ENCODE assay signal across 8 cellular contexts in the genomic region with DNA sequence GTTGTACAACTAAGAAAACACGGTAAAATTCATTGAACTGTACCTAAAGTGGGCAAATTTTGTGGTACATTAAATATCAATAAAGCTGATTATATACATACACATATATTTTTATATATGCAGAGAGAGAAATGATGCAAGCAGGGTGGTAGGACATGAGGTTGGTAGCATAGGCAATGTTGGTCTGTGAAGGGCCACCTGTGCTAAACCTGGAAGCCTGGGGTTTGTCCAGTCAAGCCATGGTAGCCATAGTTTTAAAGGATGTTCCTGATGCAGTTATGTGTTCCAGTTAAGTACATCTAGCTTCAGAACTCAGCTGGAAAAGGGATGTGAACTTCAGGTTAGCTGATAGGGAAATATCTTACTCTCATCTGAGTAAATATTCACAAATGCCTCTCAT.
DNase-seq lines count a peak whose midpoint lies in the region; ATAC-seq and TF ChIP-seq lines count a peak whose summit lies in the region.
"Had no signal": no experiment of that assay in that cellular context is flagged by ENCODE, and none has a peak within 500 bp of the region (broad histone marks: within the 10 kb centered on the region; RNA-seq: fewer than 3 reads in every experiment).

No MANE protein-coding gene starts in this region.

- no peak for TF ChIP-seq CTCF in H9 (conservative IDR thresholded peaks at IDR 0.05)

- peak overlapping the region in 3 of 4 donors; percentile 88 to 97 (median 96) for H3K4me3 Mint-ChIP-seq in CD4-positive, CD25-positive, alpha-beta regulatory T cell
- H3K4me3 Mint-ChIP-seq in H9, result peak overlapping the region; percentile 89 to 98; a peak in 3 of 5 replicates
- peak overlapping the region; percentile 96 for H3K4me3 Mint-ChIP-seq in activated CD8-positive, alpha-beta T cell treated with anti-CD3 and anti-CD28 coated beads, Interleukin-2, amount 10 ng/mL, durations not matched to agents 7 days and 5 days
- H3K4me3 Mint-ChIP-seq in naive thymus-derived CD4-positive, alpha-beta T cell, result peak overlapping the region in 6 of 10 donors; percentile 53 to 100 (median 91)

- H3K27ac ChIP-seq in CD4-positive, CD25-positive, alpha-beta regulatory T cell (ENCODE audit: insufficient read depth, low read length, poor library complexity, severe bottlenecking), result peak overlapping the region; percentile 97
- no peak overlapping the region for H3K27ac ChIP-seq in H9 (ENCODE audit: insufficient read length, low read depth, low read length)
- peak overlapping the region; percentile 97 for H3K27ac ChIP-seq in naive thymus-derived CD4-positive, alpha-beta T cell (ENCODE audit: low read depth, low read length)

- intact Hi-C loops in naive thymus-derived CD4-positive, alpha-beta T cell (cut with micrococcal nuclease), result loop anchor here (1.0 to 10.0 kb wide), 8 partner anchors 33 to 1850 kb away; a partner anchor contains a TSS

- H2BK120ac ChIP-seq in H9 (ENCODE audit: low read depth, low read length, poor library complexity, severe bottlenecking), result no peak overlapping the region

- no peak overlapping the region for H3K23ac ChIP-seq in H9 (ENCODE audit: insufficient read length, low read depth, low read length)

- POLR2A ChIA-PET in activated CD8-positive, alpha-beta T cell treated with anti-CD3 and anti-CD28 coated beads, Interleukin-2, amount 10 ng/mL, durations not matched to agents 7 days and 5 days (lab: Charles Lee), result interaction anchor here (0.6 to 19.5 kb wide), 18 partner anchors 7 to 1871 kb away, joined by 3 to 1951 read pairs (median 40); a partner anchor contains a TSS
- POLR2A ChIA-PET in naive thymus-derived CD4-positive, alpha-beta T cell (lab: Charles Lee), result interaction anchor here (0.7 to 29.9 kb wide), 33 partner anchors 16 to 1871 kb away, joined by 3 to 2497 read pairs (median 19); a partner anchor contains a TSS

- peak overlapping the region in 2 of 3 donors; percentile 98 to 100 for H3K27ac Mint-ChIP-seq in CD4-positive, CD25-positive, alpha-beta regulatory T cell
- no peak overlapping the region for H3K27ac Mint-ChIP-seq in H9
- peak overlapping the region; percentile 100 for H3K27ac Mint-ChIP-seq in activated CD8-positive, alpha-beta T cell treated with anti-CD3 and anti-CD28 coated beads, Interleukin-2, amount 10 ng/mL, durations not matched to agents 7 days and 5 days
- peak overlapping the region in 8 of 9 donors; percentile 95 to 100 (median 100) for H3K27ac Mint-ChIP-seq in naive thymus-derived CD4-positive, alpha-beta T cell

- peaks cover 0 to 2% of the 10 kb centered on the region in 2 experiments for H3K9me3 ChIP-seq in CD4-positive, CD25-positive, alpha-beta regulatory T cell (ENCODE audit: control insufficient read depth in 2 of 2, low read length in 2 of 2)
- no peaks in the 10 kb centered on the region for H3K9me3 ChIP-seq in H9 (ENCODE audit: control insufficient read depth, low read depth, low read length)
- H3K9me3 ChIP-seq in naive thymus-derived CD4-positive, alpha-beta T cell (ENCODE audit: control insufficient read depth in 2 of 3, low read length in 3 of 3), result no peaks in the 10 kb centered on the region

- H3K56ac ChIP-seq in H9 (ENCODE audit: insufficient read length, low read depth, low read length), result no peak overlapping the region

- no peaks in the 10 kb centered on the region for H3K36me3 Mint-ChIP-seq in CD4-positive, CD25-positive, alpha-beta regulatory T cell
- no peaks in the 10 kb centered on the region for H3K36me3 Mint-ChIP-seq in H9 (ENCODE audit: insufficient read depth in 1 of 3, low read depth in 3 of 3)
- peaks cover 33% of the 10 kb centered on the region for H3K36me3 Mint-ChIP-seq in activated CD8-positive, alpha-beta T cell treated with anti-CD3 and anti-CD28 coated beads, Interleukin-2, amount 10 ng/mL, durations not matched to agents 7 days and 5 days (ENCODE audit: low read depth)
- H3K36me3 Mint-ChIP-seq in naive thymus-derived CD4-positive, alpha-beta T cell, result peaks cover 0 to 2% (median 0%) of the 10 kb centered on the region in 5 donors

- H3K79me2 ChIP-seq in H9 (ENCODE audit: insufficient read depth, low read length), result no peaks in the 10 kb centered on the region

- WGBS in H9 (ENCODE audit: extremely low coverage, insufficient read length, low lambda C conversion rate), result no CpG with 5 or more reads among the region's 1 CpG

- H3K79me1 ChIP-seq in H9 (ENCODE audit: insufficient read depth, low read depth, low read length, poor library complexity, severe bottlenecking), result no peaks in the 10 kb centered on the region

- H3T11ph ChIP-seq in H9 (ENCODE audit: low read length), result no peak overlapping the region

- H3K14ac ChIP-seq in H9 (ENCODE audit: insufficient read depth, low read length), result no peak overlapping the region

- no peaks in the 10 kb centered on the region for H3K36me3 ChIP-seq in CD4-positive, CD25-positive, alpha-beta regulatory T cell (ENCODE audit: control insufficient read depth, insufficient read depth, low read length)
- H3K36me3 ChIP-seq in naive thymus-derived CD4-positive, alpha-beta T cell (ENCODE audit: control insufficient read depth in 2 of 3, insufficient read depth in 3 of 3, low read length in 3 of 3), result no peaks in the 10 kb centered on the region

- no peak overlapping the region for H2AFZ ChIP-seq in H9 (ENCODE audit: low read length)

- no peak overlapping the region for H2BK15ac ChIP-seq in H9 (ENCODE audit: low read depth, low read length)

- no peak overlapping the region for H2BK12ac ChIP-seq in H9 (ENCODE audit: insufficient read length, low read depth, low read length)

- no peak overlapping the region for H3K4me2 ChIP-seq in H9 (ENCODE audit: insufficient read depth, insufficient read length, low read length)

- H3K18ac ChIP-seq in H9 (ENCODE audit: insufficient read length, low read depth, low read length), result peak overlapping the region; percentile 17

- H3K9ac ChIP-seq in H9 (ENCODE audit: extremely low read depth, insufficient read length, low read length), result no peak overlapping the region

- H3K27me3 Mint-ChIP-seq in CD4-positive, CD25-positive, alpha-beta regulatory T cell, result no peaks in the 10 kb centered on the region
- no peaks in the 10 kb centered on the region; the same call in 1 of the 2 replicates for H3K27me3 Mint-ChIP-seq in H9 (ENCODE audit: low read depth)
- peaks cover 3% of the 10 kb centered on the region for H3K27me3 Mint-ChIP-seq in activated CD8-positive, alpha-beta T cell treated with anti-CD3 and anti-CD28 coated beads, Interleukin-2, amount 10 ng/mL, durations not matched to agents 7 days and 5 days (ENCODE audit: low read depth)
- peaks cover 0 to 9% (median 0%) of the 10 kb centered on the region in 5 donors for H3K27me3 Mint-ChIP-seq in naive thymus-derived CD4-positive, alpha-beta T cell

- peaks cover 0 to 7% (median 0%) of the 10 kb centered on the region in 7 donors for H3K9me3 Mint-ChIP-seq in CD4-positive, CD25-positive, alpha-beta regulatory T cell
- H3K9me3 Mint-ChIP-seq in H9, result no peaks in the 10 kb centered on the region; a peak in 1 of 5 replicates
- H3K9me3 Mint-ChIP-seq in activated CD8-positive, alpha-beta T cell treated with anti-CD3 and anti-CD28 coated beads, Interleukin-2, amount 10 ng/mL, durations not matched to agents 7 days and 5 days (ENCODE audit: insufficient read depth), result peaks cover 13% of the 10 kb centered on the region
- peaks cover 0 to 23% (median 3%) of the 10 kb centered on the region in 11 donors for H3K9me3 Mint-ChIP-seq in naive thymus-derived CD4-positive, alpha-beta T cell

- H3K23me2 ChIP-seq in H9 (ENCODE audit: insufficient read length, low read depth, low read length, poor library complexity, severe bottlenecking), result peaks cover 19% of the 10 kb centered on the region

- no peak overlapping the region for H4K91ac ChIP-seq in H9 (ENCODE audit: insufficient read length, low read depth, low read length)

- ATAC-seq in CD4-positive, CD25-positive, alpha-beta regulatory T cell (ENCODE audit: low read depth in 2 of 2), result no peak
- no peak for ATAC-seq in activated CD8-positive, alpha-beta T cell treated with anti-CD3 and anti-CD28 coated beads, Interleukin-2, amount 10 ng/mL, durations not matched to agents 7 days and 5 days
- ATAC-seq in naive thymus-derived CD4-positive, alpha-beta T cell, result no peak
- no peak for ATAC-seq in HG03442 (IDR thresholded peaks at IDR 0.05; ENCODE audit: unreplicated experiment)

- peaks cover 16 to 53% (median 21%) of the 10 kb centered on the region in 4 donors for H3K4me1 Mint-ChIP-seq in CD4-positive, CD25-positive, alpha-beta regulatory T cell
- H3K4me1 Mint-ChIP-seq in H9, result peaks cover 43 to 66% of the 10 kb centered on the region in 2 experiments
- H3K4me1 Mint-ChIP-seq in activated CD8-positive, alpha-beta T cell treated with anti-CD3 and anti-CD28 coated beads, Interleukin-2, amount 10 ng/mL, durations not matched to agents 7 days and 5 days (ENCODE audit: low read depth), result peaks cover 74% of the 10 kb centered on the region
- peaks cover 12 to 76% (median 52%) of the 10 kb centered on the region in 7 donors for H3K4me1 Mint-ChIP-seq in naive thymus-derived CD4-positive, alpha-beta T cell

- DNase-seq in CD4-positive, CD25-positive, alpha-beta regulatory T cell, result no peak
- DNase-seq in H9, result no peak
- DNase-seq in activated CD8-positive, alpha-beta T cell treated with anti-CD3 and anti-CD28 coated beads, Interleukin-2, amount 10 ng/mL, durations not matched to agents 7 days and 5 days, result no peak
- no peak for DNase-seq in naive thymus-derived CD4-positive, alpha-beta T cell
- DNase-seq in activated CD4-positive, CD25-positive, alpha-beta regulatory T cell treated with anti-CD3 and anti-CD28 coated beads, Interleukin-2, amount 50 U/mL, for 72 hours, result no peak
- DNase-seq in activated CD4-positive, alpha-beta T cell treated with anti-CD3 and anti-CD28 coated beads, Interleukin-2, amount 50 U/mL, for 4 hours, result no peak
- DNase-seq: activated T-cell treated with anti-CD3 and anti-CD28 coated beads for 4 hours had no signal

- H4K5ac ChIP-seq in H9 (ENCODE audit: insufficient read length, low read depth, low read length), result no peak overlapping the region

- CTCF ChIA-PET in activated CD8-positive, alpha-beta T cell treated with anti-CD3 and anti-CD28 coated beads, Interleukin-2, amount 10 ng/mL, durations not matched to agents 7 days and 5 days (lab: Charles Lee), result interaction anchor here (1.0 to 12.0 kb wide), 4 partner anchors 9 to 30 kb away, joined by 3 to 139 read pairs (median 26); a partner anchor contains a TSS
- CTCF ChIA-PET in naive thymus-derived CD4-positive, alpha-beta T cell (lab: Charles Lee), result interaction anchor here (0.9 to 4.1 kb wide), 8 partner anchors 9 to 1870 kb away, joined by 3 to 24 read pairs (median 5); a partner anchor contains a TSS

- H4K20me1 ChIP-seq in H9 (ENCODE audit: control insufficient read depth, insufficient read depth, insufficient read length), result no peaks in the 10 kb centered on the region

- peaks cover 48% of the 10 kb centered on the region for H3K4me1 ChIP-seq in CD4-positive, CD25-positive, alpha-beta regulatory T cell (ENCODE audit: control insufficient read depth, insufficient read depth, low read length, poor library complexity, severe bottlenecking)
- no peaks in the 10 kb centered on the region; the same call in 1 of the 2 replicates for H3K4me1 ChIP-seq in H9 (ENCODE audit: insufficient read depth, low read length)
- H3K4me1 ChIP-seq in naive thymus-derived CD4-positive, alpha-beta T cell (ENCODE audit: control insufficient read depth in 2 of 2, insufficient read depth in 2 of 2, low read length in 2 of 2), result peaks cover 7 to 17% of the 10 kb centered on the region in 2 donors

- H3K27me3 ChIP-seq in CD4-positive, CD25-positive, alpha-beta regulatory T cell (ENCODE audit: control insufficient read depth, insufficient read depth, low read length), result no peaks in the 10 kb centered on the region
- no peaks in the 10 kb centered on the region for H3K27me3 ChIP-seq in H9 (ENCODE audit: insufficient read depth, low read length)
- H3K27me3 ChIP-seq in naive thymus-derived CD4-positive, alpha-beta T cell (ENCODE audit: control insufficient read depth in 2 of 2, insufficient read depth in 2 of 2, low read length in 2 of 2), result no peaks in the 10 kb centered on the region

- H2AK5ac ChIP-seq in H9 (ENCODE audit: insufficient read length, low read length), result no peak overlapping the region

- H3K4me3 ChIP-seq in CD4-positive, CD25-positive, alpha-beta regulatory T cell (ENCODE audit: low read depth, low read length), result peak overlapping the region; percentile 86
- no peak overlapping the region for H3K4me3 ChIP-seq in naive thymus-derived CD4-positive, alpha-beta T cell (ENCODE audit: low read length)

- H3K4ac ChIP-seq in H9 (ENCODE audit: low read depth, low read length), result no peak overlapping the region; the same call in 1 of the 2 replicates

- H4K8ac ChIP-seq in H9 (replicated peaks; ENCODE audit: insufficient read length, low read depth, low read length), result no peak overlapping the region

- H2BK20ac ChIP-seq in H9 (ENCODE audit: low read depth, low read length, poor library complexity, severe bottlenecking), result no peak overlapping the region

- H2BK5ac ChIP-seq in H9 (ENCODE audit: insufficient read length, low read length), result no peak overlapping the region

Comparison
In these comparisons a context has a peak if more than half of its experiments do, and no peak if none do; other contexts are left out.
1. H3K27ac Mint-ChIP-seq: peak in CD4-positive, CD25-positive, alpha-beta regulatory T cell (2 of 3), activated CD8-positive, alpha-beta T cell treated with anti-CD3 and anti-CD28 coated beads, Interleukin-2, amount 10 ng/mL, durations not matched to agents 7 days and 5 days (single experiment) and naive thymus-derived CD4-positive, alpha-beta T cell (8 of 9); none in H9 (0 of 3).
2. Peak in every context shown above with its lines, with median percentiles within 50 percentile points of each other: H3K4me3 Mint-ChIP-seq.